Comparison of ENCODE assay signal across 1 cellular context in genomic region chr2:43594875-43595274, GRCh38.
TF ChIP-seq lines count a peak whose summit lies in the region.

No MANE protein-coding gene starts in this region.

TF ChIP-seq in H1, 55 proteins besides CTCF, POLR2A, EP300 and RAD21:
- TF ChIP-seq JUN (IDR thresholded peaks at IDR 0.05; ENCODE audit: low read depth, low read length) = no peak
- no peak for TF ChIP-seq TBP (IDR thresholded peaks at IDR 0.05; ENCODE audit: low read depth, low read length)
- TF ChIP-seq POU5F1 (IDR thresholded peaks at IDR 0.05; ENCODE audit: low read depth, low read length) = no peak
- no peak for TF ChIP-seq BRCA1 (IDR thresholded peaks at IDR 0.05; ENCODE audit: low read depth, low read length)
